In genomic region chr5:135544666-135545045, GRCh38 we compare ENCODE assay signal across 10 cellular contexts. TPM values are rescaled to one million over a fixed set of nuclear protein-coding genes. Genes with fewer than 3 reads are reported as not detected.
DNase-seq lines count a peak whose midpoint lies in the region; ATAC-seq and TF ChIP-seq lines count a peak whose summit lies in the region.
"Had no signal": no experiment of that assay in that cellular context is flagged by ENCODE, and none has a peak within 500 bp of the region (broad histone marks: within the 10 kb centered on the region; RNA-seq: fewer than 3 reads in every experiment).

No MANE protein-coding gene starts in this region.

- ATAC-seq in left cardiac atrium (no peak), HG03196 (IDR thresholded peaks at IDR 0.05; ENCODE audit: unreplicated experiment) (no peak), HG02678 (IDR thresholded peaks at IDR 0.05; ENCODE audit: unreplicated experiment) (no peak)
- ATAC-seq in naive thymus-derived CD8-positive, alpha-beta T cell: no peak
- ATAC-seq: K562 had no signal

- H3K27me3 ChIP-seq in cardiac muscle cell: peaks cover 100% of the 10 kb centered on the region
- H3K27me3 ChIP-seq in ectodermal cell (ENCODE audit: control insufficient read depth, insufficient read depth, low read length, poor library complexity, severe bottlenecking): peaks cover 100% of the 10 kb centered on the region

- no peak for TF ChIP-seq CTCF in cardiac muscle cell (IDR thresholded peaks at IDR 0.05; ENCODE audit: low read depth, low read length)

- H3K36me3 Mint-ChIP-seq in naive thymus-derived CD8-positive, alpha-beta T cell: no peaks in the 10 kb centered on the region

- no peaks in the 10 kb centered on the region for H3K9me3 ChIP-seq in cardiac muscle cell (ENCODE audit: low read depth)
- no peaks in the 10 kb centered on the region for H3K9me3 ChIP-seq in ectodermal cell (ENCODE audit: control insufficient read depth, low read length)

- peak overlapping the region; percentile 29 to 88 (median 83) for H3K4me3 Mint-ChIP-seq in naive thymus-derived CD8-positive, alpha-beta T cell

- H3K9me3 Mint-ChIP-seq in naive thymus-derived CD8-positive, alpha-beta T cell: no peaks in the 10 kb centered on the region

- peaks cover 39 to 99% (median 73%) of the 10 kb centered on the region in 5 donors for H3K27me3 Mint-ChIP-seq in naive thymus-derived CD8-positive, alpha-beta T cell

- POLR2A ChIA-PET in naive thymus-derived CD8-positive, alpha-beta T cell (lab: Charles Lee): no interaction called here

- intact Hi-C loops in left cardiac atrium (cut with DNase I): no loop called here

- H3K4me1 Mint-ChIP-seq in naive thymus-derived CD8-positive, alpha-beta T cell: peaks cover 6 to 19% (median 16%) of the 10 kb centered on the region in 4 donors

- H3K27ac ChIP-seq in cardiac muscle cell (no peak overlapping the region), ectodermal cell (ENCODE audit: insufficient read depth, low read depth, low read length, poor library complexity, severe bottlenecking) (no peak overlapping the region), urinary bladder (ENCODE audit: low read depth) (no peak overlapping the region)

- H3K4me3 ChIP-seq in cardiac muscle cell (peak overlapping the region; percentile 1), ectodermal cell (ENCODE audit: insufficient read depth, low read depth, low read length) (peak overlapping the region; percentile 5), urinary bladder (ENCODE audit: low read depth, low read length) (peak overlapping the region; percentile 38)
- H3K4me3 ChIP-seq: K562 had no signal

- H3K36me3 ChIP-seq in cardiac muscle cell: no peaks in the 10 kb centered on the region
- no peaks in the 10 kb centered on the region for H3K36me3 ChIP-seq in ectodermal cell (ENCODE audit: control insufficient read depth, insufficient read depth, low read length)
- no peaks in the 10 kb centered on the region for H3K36me3 ChIP-seq in urinary bladder (ENCODE audit: insufficient read depth)

- no peak overlapping the region for H3K27ac Mint-ChIP-seq in naive thymus-derived CD8-positive, alpha-beta T cell

- H3K4me1 ChIP-seq in cardiac muscle cell (ENCODE audit: low read depth): peaks cover 8% of the 10 kb centered on the region
- peaks cover 48% of the 10 kb centered on the region for H3K4me1 ChIP-seq in ectodermal cell (ENCODE audit: control insufficient read depth, insufficient read depth, low read length)
- no peaks in the 10 kb centered on the region for H3K4me1 ChIP-seq in urinary bladder (ENCODE audit: insufficient read depth)

- 1% methylated on average over 30 of the region's 30 CpGs for WGBS in ectodermal cell, 2 experiments
- 26% methylated on average over 30 of the region's 30 CpGs for WGBS in urinary bladder

- DNase-seq in cardiac muscle cell (ENCODE audit: low read depth in 1 of 2, low spot score in 1 of 2): no peak
- DNase-seq in left cardiac atrium: no peak
- no peak for DNase-seq in naive thymus-derived CD8-positive, alpha-beta T cell
- DNase-seq in activated CD4-positive, alpha-beta T cell treated with anti-CD3 and anti-CD28 coated beads for 48 hours: no peak
- DNase-seq: amniotic stem cell had no signal

RNA-seq across cellular contexts. Expression of gene NEUROG1, which starts 8.9 kb away (rescaled TPM):
- total RNA-seq in cardiac muscle cell: not detected in 2 replicates
- not detected in 2 replicates for polyA plus RNA-seq in cardiac muscle cell
- not detected for total RNA-seq in left cardiac atrium
- 1.0 TPM for polyA plus RNA-seq in ectodermal cell (2013, experiment 1 of 4)
- polyA plus RNA-seq in ectodermal cell (2013, experiment 2 of 4): 1.3 TPM
- polyA plus RNA-seq in ectodermal cell (2013, experiment 3 of 4): 2.3 TPM
- polyA plus RNA-seq in ectodermal cell (2013, experiment 4 of 4): 2.5 TPM
- total RNA-seq in naive thymus-derived CD8-positive, alpha-beta T cell: not detected
- polyA plus RNA-seq in naive thymus-derived CD8-positive, alpha-beta T cell: not detected
- not detected for total RNA-seq in urinary bladder
- not detected for polyA plus RNA-seq in urinary bladder
- total RNA-seq: K562 had no signal
- polyA plus RNA-seq: K562 had no signal

RNA-seq across cellular contexts. Expression of gene CXCL14, which starts 34.1 kb away (rescaled TPM):
- total RNA-seq in cardiac muscle cell (0.11 and 1.2 TPM in 2 replicates), left cardiac atrium (10 to 100 TPM; 11.2 to 11.7 TPM), urinary bladder (16.0 TPM)
- polyA plus RNA-seq in cardiac muscle cell (1.1 and 1.9 TPM in 2 replicates), urinary bladder (107 TPM)
- 6.9 TPM for polyA plus RNA-seq in ectodermal cell (2013, experiment 1 of 4)
- 6.1 TPM for polyA plus RNA-seq in ectodermal cell (2013, experiment 2 of 4)
- polyA plus RNA-seq in ectodermal cell (2013, experiment 3 of 4): 6.2 TPM
- polyA plus RNA-seq in ectodermal cell (2013, experiment 4 of 4): 6.8 TPM
- total RNA-seq in naive thymus-derived CD8-positive, alpha-beta T cell: not detected
- polyA plus RNA-seq in naive thymus-derived CD8-positive, alpha-beta T cell: not detected
- total RNA-seq: K562 had no signal
- polyA plus RNA-seq: K562 had no signal
